Comparison of ENCODE assay signal across 2 cellular contexts in the genomic region with DNA sequence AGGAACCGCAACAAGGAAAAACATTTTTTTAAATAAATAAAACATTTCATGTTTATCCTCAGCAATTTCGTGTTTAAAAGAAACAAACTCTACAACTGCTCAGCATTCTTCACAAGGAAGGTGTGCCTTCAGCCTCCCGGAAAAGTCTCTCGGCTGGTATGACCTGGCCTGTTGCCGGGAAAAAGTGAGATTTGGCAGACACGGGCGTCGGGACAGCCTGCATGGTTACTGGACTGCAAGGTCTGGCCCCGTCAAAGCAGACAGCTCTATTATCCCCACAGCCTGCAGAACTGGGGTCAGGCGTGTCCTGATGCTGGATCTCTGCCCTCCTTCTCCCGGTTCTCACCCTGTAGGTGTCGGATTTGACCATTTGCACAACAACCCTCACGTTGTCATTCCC.
TF ChIP-seq lines count a peak whose summit lies in the region.

No MANE protein-coding gene starts in this region.

TF ChIP-seq in H1, 55 proteins besides CTCF, POLR2A, EP300 and RAD21:
- TF ChIP-seq, protein P1, sequence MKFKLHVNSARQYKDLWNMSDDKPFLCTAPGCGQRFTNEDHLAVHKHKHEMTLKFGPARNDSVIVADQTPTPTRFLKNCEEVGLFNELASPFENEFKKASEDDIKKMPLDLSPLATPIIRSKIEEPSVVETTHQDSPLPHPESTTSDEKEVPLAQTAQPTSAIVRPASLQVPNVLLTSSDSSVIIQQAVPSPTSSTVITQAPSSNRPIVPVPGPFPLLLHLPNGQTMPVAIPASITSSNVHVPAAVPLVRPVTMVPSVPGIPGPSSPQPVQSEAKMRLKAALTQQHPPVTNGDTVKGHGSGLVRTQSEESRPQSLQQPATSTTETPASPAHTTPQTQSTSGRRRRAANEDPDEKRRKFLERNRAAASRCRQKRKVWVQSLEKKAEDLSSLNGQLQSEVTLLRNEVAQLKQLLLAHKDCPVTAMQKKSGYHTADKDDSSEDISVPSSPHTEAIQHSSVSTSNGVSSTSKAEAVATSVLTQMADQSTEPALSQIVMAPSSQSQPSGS (IDR thresholded peaks at IDR 0.05; ENCODE audit: low read length), result no peak
- TF ChIP-seq SIN3A (conservative IDR thresholded peaks at IDR 0.05 in 1 of 2, IDR thresholded peaks at IDR 0.05 in 1 of 2; ENCODE audit: low read depth in 1 of 2, low read length in 2 of 2) (no peak), GABPA (IDR thresholded peaks at IDR 0.05; ENCODE audit: borderline replicate concordance, insufficient read depth, low read length) (no peak), MAFK (IDR thresholded peaks at IDR 0.05; ENCODE audit: low read depth, low read length) (no peak)

TF ChIP-seq in HepG2, 621 proteins besides CTCF, POLR2A, EP300 and RAD21:
- TF ChIP-seq, protein P2, sequence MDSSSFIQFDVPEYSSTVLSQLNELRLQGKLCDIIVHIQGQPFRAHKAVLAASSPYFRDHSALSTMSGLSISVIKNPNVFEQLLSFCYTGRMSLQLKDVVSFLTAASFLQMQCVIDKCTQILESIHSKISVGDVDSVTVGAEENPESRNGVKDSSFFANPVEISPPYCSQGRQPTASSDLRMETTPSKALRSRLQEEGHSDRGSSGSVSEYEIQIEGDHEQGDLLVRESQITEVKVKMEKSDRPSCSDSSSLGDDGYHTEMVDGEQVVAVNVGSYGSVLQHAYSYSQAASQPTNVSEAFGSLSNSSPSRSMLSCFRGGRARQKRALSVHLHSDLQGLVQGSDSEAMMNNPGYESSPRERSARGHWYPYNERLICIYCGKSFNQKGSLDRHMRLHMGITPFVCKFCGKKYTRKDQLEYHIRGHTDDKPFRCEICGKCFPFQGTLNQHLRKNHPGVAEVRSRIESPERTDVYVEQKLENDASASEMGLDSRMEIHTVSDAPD (CRISPR knock-in tag; IDR thresholded peaks at IDR 0.05), result no peak
- TF ChIP-seq MATR3 (CRISPR knock-in tag; IDR thresholded peaks at IDR 0.05), result no peak
- TF ChIP-seq, protein P3, sequence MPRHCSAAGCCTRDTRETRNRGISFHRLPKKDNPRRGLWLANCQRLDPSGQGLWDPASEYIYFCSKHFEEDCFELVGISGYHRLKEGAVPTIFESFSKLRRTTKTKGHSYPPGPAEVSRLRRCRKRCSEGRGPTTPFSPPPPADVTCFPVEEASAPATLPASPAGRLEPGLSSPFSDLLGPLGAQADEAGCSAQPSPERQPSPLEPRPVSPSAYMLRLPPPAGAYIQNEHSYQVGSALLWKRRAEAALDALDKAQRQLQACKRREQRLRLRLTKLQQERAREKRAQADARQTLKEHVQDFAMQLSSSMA (CRISPR knock-in tag; IDR thresholded peaks at IDR 0.05), result no peak
- TF ChIP-seq ZFP82 (CRISPR knock-in tag; IDR thresholded peaks at IDR 0.05; ENCODE audit: borderline replicate concordance), result no peak
- TF ChIP-seq MTA1 (CRISPR knock-in tag; IDR thresholded peaks at IDR 0.05; ENCODE audit: borderline replicate concordance), result no peak
- TF ChIP-seq, protein P4, sequence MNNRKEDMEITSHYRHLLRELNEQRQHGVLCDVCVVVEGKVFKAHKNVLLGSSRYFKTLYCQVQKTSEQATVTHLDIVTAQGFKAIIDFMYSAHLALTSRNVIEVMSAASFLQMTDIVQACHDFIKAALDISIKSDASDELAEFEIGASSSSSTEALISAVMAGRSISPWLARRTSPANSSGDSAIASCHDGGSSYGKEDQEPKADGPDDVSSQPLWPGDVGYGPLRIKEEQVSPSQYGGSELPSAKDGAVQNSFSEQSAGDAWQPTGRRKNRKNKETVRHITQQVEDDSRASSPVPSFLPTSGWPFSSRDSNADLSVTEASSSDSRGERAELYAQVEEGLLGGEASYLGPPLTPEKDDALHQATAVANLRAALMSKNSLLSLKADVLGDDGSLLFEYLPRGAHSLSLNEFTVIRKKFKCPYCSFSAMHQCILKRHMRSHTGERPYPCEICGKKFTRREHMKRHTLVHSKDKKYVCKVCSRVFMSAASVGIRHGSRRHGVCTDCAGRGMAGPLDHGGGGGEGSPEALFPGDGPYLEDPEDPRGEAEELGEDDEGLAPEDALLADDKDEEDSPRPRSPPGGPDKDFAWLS (CRISPR knock-in tag; IDR thresholded peaks at IDR 0.05; ENCODE audit: borderline replicate concordance), result no peak
